In genomic region chr20:52974155-52974554, GRCh38 we compare ENCODE assay signal across 10 cellular contexts. TPM values are rescaled to one million over a fixed set of nuclear protein-coding genes. Genes with fewer than 3 reads are reported as not detected.
A peak's percentile ranks its signal among the peaks of the same experiment; 100 is the strongest.
DNase-seq lines count a peak whose midpoint lies in the region; ATAC-seq and TF ChIP-seq lines count a peak whose summit lies in the region.
"Had no signal": no experiment of that assay in that cellular context is flagged by ENCODE, and none has a peak within 500 bp of the region (broad histone marks: within the 10 kb centered on the region; RNA-seq: fewer than 3 reads in every experiment).

No MANE protein-coding gene starts in this region.

- peak overlapping the region; percentile 91 for H3K27ac Mint-ChIP-seq in activated naive CD4-positive, alpha-beta T cell treated with anti-CD3 and anti-CD28 coated beads, Interleukin-2, amount 10 ng/mL, durations not matched to agents 7 days and 5 days
- H3K27ac Mint-ChIP-seq: immature natural killer cell had no signal

- H3K4me2 ChIP-seq in mesenchymal stem cell (ENCODE audit: low read length, poor library complexity, severe bottlenecking): no peak overlapping the region

- WGBS in mesenchymal stem cell: 33% methylated on average over 2 of the region's 5 CpGs
- WGBS in stomach, 5 donors: 23 to 36% (median 25%) methylated on average over 5 of the region's 5 CpGs

- peaks cover 5% of the 10 kb centered on the region for H3K4me1 ChIP-seq in mesenchymal stem cell (ENCODE audit: control insufficient read depth, insufficient read depth, low read depth, low read length)
- peaks cover 0 to 37% (median 18%) of the 10 kb centered on the region in 4 donors for H3K4me1 ChIP-seq in stomach

- no peak overlapping the region for H4K91ac ChIP-seq in mesenchymal stem cell (ENCODE audit: low read length)

- H3K27ac ChIP-seq in mesenchymal stem cell (ENCODE audit: low read length, poor library complexity, severe bottlenecking) (no peak overlapping the region), stomach (peak overlapping the region in 4 of 5 donors; percentile 63 to 79 (median 72))

- H3K4me1 Mint-ChIP-seq in activated naive CD4-positive, alpha-beta T cell treated with anti-CD3 and anti-CD28 coated beads, Interleukin-2, amount 10 ng/mL, durations not matched to agents 7 days and 5 days: peaks cover 62% of the 10 kb centered on the region
- H3K4me1 Mint-ChIP-seq: immature natural killer cell had no signal

- H2BK15ac ChIP-seq in mesenchymal stem cell (ENCODE audit: low read depth, poor library complexity, severe bottlenecking): no peak overlapping the region

- H2AFZ ChIP-seq in mesenchymal stem cell (ENCODE audit: low read depth, low read length): no peak overlapping the region

- H3K36me3 ChIP-seq in mesenchymal stem cell (ENCODE audit: control insufficient read depth in 1 of 2, insufficient read depth in 2 of 2, low read depth in 1 of 2, low read length in 2 of 2) (no peaks in the 10 kb centered on the region), stomach (no peaks in the 10 kb centered on the region)

- no peak overlapping the region for H3K18ac ChIP-seq in mesenchymal stem cell (ENCODE audit: low read depth in 1 of 2, low read length in 2 of 2)

- H3K9me3 ChIP-seq in mesenchymal stem cell (ENCODE audit: control insufficient read depth, low read length) (no peaks in the 10 kb centered on the region), stomach (no peaks in the 10 kb centered on the region)

- H3K27me3 ChIP-seq in mesenchymal stem cell (ENCODE audit: control insufficient read depth in 1 of 2, insufficient read depth in 1 of 2, low read length in 2 of 2) (peaks cover 0 to 24% of the 10 kb centered on the region in 2 experiments), stomach (peaks cover 0 to 32% (median 13%) of the 10 kb centered on the region in 3 donors)

- TF ChIP-seq CTCF in stomach (IDR thresholded peaks at IDR 0.05): no peak

- H2BK12ac ChIP-seq in mesenchymal stem cell (ENCODE audit: low read length in 2 of 2): no peak overlapping the region

- DNase-seq in activated CD4-positive, CD25-positive, alpha-beta regulatory T cell treated with anti-CD3 and anti-CD28 coated beads, Interleukin-2, amount 50 U/mL, for 72 hours: no peak
- peak; percentile 38 for DNase-seq in activated naive CD4-positive, alpha-beta T cell treated with anti-CD3 and anti-CD28 coated beads, Interleukin-2, amount 10 ng/mL, durations not matched to agents 7 days and 5 days
- no peak for DNase-seq in mesenchymal stem cell
- no peak for DNase-seq in stomach
- DNase-seq in GM19238 (ENCODE audit: insufficient read length, low spot score): no peak
- no peak for DNase-seq in amygdala (lab: John Stamatoyannopoulos, UW)
- DNase-seq: immature natural killer cell, NCI-H446 had no signal

- no peak for TF ChIP-seq POLR2A in stomach (IDR thresholded peaks at IDR 0.05)

- no peaks in the 10 kb centered on the region for H3K9me3 Mint-ChIP-seq in activated naive CD4-positive, alpha-beta T cell treated with anti-CD3 and anti-CD28 coated beads, Interleukin-2, amount 10 ng/mL, durations not matched to agents 7 days and 5 days

- ATAC-seq in activated CD4-positive, CD25-positive, alpha-beta regulatory T cell treated with anti-CD3 and anti-CD28 coated beads, Interleukin-2, amount 50 U/mL, for 24 hours: peak; percentile 62 to 63
- no peak for ATAC-seq in HG02759 (IDR thresholded peaks at IDR 0.05; ENCODE audit: unreplicated experiment)

- no peak for TF ChIP-seq EP300 in stomach (IDR thresholded peaks at IDR 0.05)

- H3K4me3 Mint-ChIP-seq in activated naive CD4-positive, alpha-beta T cell treated with anti-CD3 and anti-CD28 coated beads, Interleukin-2, amount 10 ng/mL, durations not matched to agents 7 days and 5 days: peak overlapping the region; percentile 90

- H3K79me1 ChIP-seq in mesenchymal stem cell (replicated peaks; ENCODE audit: low read length, poor library complexity, severe bottlenecking): no peaks in the 10 kb centered on the region

- H2BK5ac ChIP-seq in mesenchymal stem cell (ENCODE audit: low read depth, low read length, poor library complexity, severe bottlenecking): no peak overlapping the region

- no peak overlapping the region for H3K23ac ChIP-seq in mesenchymal stem cell (ENCODE audit: low read length in 2 of 2)

- CTCF ChIA-PET in activated naive CD4-positive, alpha-beta T cell treated with anti-CD3 and anti-CD28 coated beads, Interleukin-2, amount 10 ng/mL, durations not matched to agents 7 days and 5 days (lab: Charles Lee): interaction anchor here (1.2 to 1.9 kb wide), 5 partner anchors 27 to 242 kb away, joined by 3 to 6 read pairs (median 3); no protein-coding TSS in a partner anchor

- H2BK120ac ChIP-seq in mesenchymal stem cell (ENCODE audit: low read depth, low read length): no peak overlapping the region

- peak overlapping the region in 1 of 2 experiments; percentile 92 for H3K4me3 ChIP-seq in mesenchymal stem cell (ENCODE audit: insufficient read depth in 1 of 2, low read depth in 1 of 2, low read length in 2 of 2)
- peak overlapping the region; percentile 3 to 53 (median 50) for H3K4me3 ChIP-seq in stomach

- H3K27me3 Mint-ChIP-seq in activated naive CD4-positive, alpha-beta T cell treated with anti-CD3 and anti-CD28 coated beads, Interleukin-2, amount 10 ng/mL, durations not matched to agents 7 days and 5 days: peaks cover 16% of the 10 kb centered on the region

- H3K36me3 Mint-ChIP-seq in activated naive CD4-positive, alpha-beta T cell treated with anti-CD3 and anti-CD28 coated beads, Interleukin-2, amount 10 ng/mL, durations not matched to agents 7 days and 5 days: peaks cover 5% of the 10 kb centered on the region

- intact Hi-C loops in stomach (cut with DNase I; ENCODE audit: low total_unique reads): no loop called here

- H2AK5ac ChIP-seq in mesenchymal stem cell (ENCODE audit: low read length, severe bottlenecking): no peak overlapping the region

- no peak overlapping the region for H4K8ac ChIP-seq in mesenchymal stem cell (ENCODE audit: low read length)

- H3K4ac ChIP-seq in mesenchymal stem cell (ENCODE audit: low read depth in 1 of 2, low read length in 2 of 2): peak overlapping the region in 1 of 2 experiments; percentile 24

- H3K9ac ChIP-seq in mesenchymal stem cell (ENCODE audit: low read length): peak overlapping the region; percentile 98

- H3K14ac ChIP-seq in mesenchymal stem cell (ENCODE audit: low read length in 2 of 2): no peak overlapping the region

RNA-seq across cellular contexts. Expression of gene TSHZ2, which starts 2.0 kb away (rescaled TPM):
- polyA plus RNA-seq in mesenchymal stem cell (2013, experiment 1 of 2): 17.1 TPM
- 16.5 TPM for polyA plus RNA-seq in mesenchymal stem cell (2013, experiment 2 of 2)
- 10 to 100 TPM in 3 of 5 donors, 1 to 10 TPM in 2; 2.9 to 20.5 (median 13.2) TPM for total RNA-seq in stomach
- polyA plus RNA-seq in stomach: 1 to 10 TPM; 4.1 to 6.8 (median 4.7) TPM
- polyA plus RNA-seq: immature natural killer cell had no signal
